In the genomic region with DNA sequence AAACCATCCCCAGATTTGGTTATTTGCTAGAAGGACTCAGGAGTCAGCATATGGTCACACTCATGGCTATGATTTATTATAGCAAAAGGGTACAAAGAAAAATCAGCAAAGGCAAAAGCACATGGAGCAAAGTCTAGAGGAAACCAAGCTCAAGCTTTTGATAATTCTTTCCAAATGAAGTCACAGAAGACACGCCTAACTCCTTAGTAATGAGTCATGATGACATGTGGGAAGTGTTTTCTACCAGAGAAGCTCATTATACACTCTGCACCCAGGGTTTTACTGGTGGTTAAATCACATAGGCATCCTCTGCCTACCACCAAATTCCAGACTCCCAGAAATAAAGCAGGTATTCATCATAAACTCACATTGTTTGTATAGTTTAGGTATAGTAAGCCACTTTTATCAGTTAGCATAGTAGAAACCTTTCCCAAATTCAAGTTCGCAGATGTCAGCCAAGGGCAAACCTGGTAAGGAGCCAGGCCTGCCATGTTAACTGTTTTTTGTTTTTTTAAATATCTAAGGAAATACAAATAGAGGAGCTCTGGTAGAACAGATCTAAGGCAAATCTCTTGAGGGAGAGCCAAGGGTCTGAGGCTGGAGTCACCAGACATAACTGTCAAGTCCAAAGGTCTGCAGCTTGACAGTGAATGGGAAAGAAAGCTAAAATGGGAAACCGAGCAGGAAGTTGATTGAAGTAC, we compare ENCODE assay signal across 8 cellular contexts. TPM values are rescaled to one million over a fixed set of nuclear protein-coding genes. Genes with fewer than 3 reads are reported as not detected.
DNase-seq lines count a peak whose midpoint lies in the region; ATAC-seq and TF ChIP-seq lines count a peak whose summit lies in the region.

No MANE protein-coding gene starts in this region.

- H3K36me3 Mint-ChIP-seq in activated CD4-positive, alpha-beta memory T cell treated with anti-CD3 and anti-CD28 coated beads for 36 hours, result no peaks in the 10 kb centered on the region

- H3K36me3 ChIP-seq in BJ (ENCODE audit: control insufficient read depth, insufficient read depth, low read length), result no peaks in the 10 kb centered on the region

- DNase-seq in BJ (ENCODE audit: low read depth) (peak; percentile 96), NCI-H446 treated with DMSO at 0.1 percent for 48 hours (lab: John Stamatoyannopoulos, UW) (peak; percentile 9), omental fat pad (ENCODE audit: low spot score) (no peak), SK-N-DZ (ENCODE audit: low spot score) (no peak), GM10248 (ENCODE audit: extremely low spot score) (no peak), retina (no peak)
- DNase-seq in activated CD4-positive, alpha-beta memory T cell treated with anti-CD3 and anti-CD28 coated beads for 36 hours, result no peak

- TF ChIP-seq CTCF in BJ (IDR thresholded peaks at IDR 0.05; ENCODE audit: insufficient read depth, low read depth, low read length) (no peak), omental fat pad (IDR thresholded peaks at IDR 0.05) (no peak), GM10248 (IDR thresholded peaks at IDR 0.05; ENCODE audit: control extremely low read depth, extremely low read depth, low read depth, missing control alignments) (no peak)

- H3K27me3 ChIP-seq in BJ (ENCODE audit: control insufficient read depth, insufficient read depth, low read length), result no peaks in the 10 kb centered on the region

- H3K4me3 Mint-ChIP-seq in activated CD4-positive, alpha-beta memory T cell treated with anti-CD3 and anti-CD28 coated beads for 36 hours, result no peak overlapping the region

- ATAC-seq in esophagus mucosa (peak; percentile 96), omental fat pad (ENCODE audit: low FRiP score) (peak; percentile 95)

- peaks cover 6% of the 10 kb centered on the region for H3K4me1 Mint-ChIP-seq in activated CD4-positive, alpha-beta memory T cell treated with anti-CD3 and anti-CD28 coated beads for 36 hours (ENCODE audit: low read depth)

- no peaks in the 10 kb centered on the region for H3K27me3 Mint-ChIP-seq in activated CD4-positive, alpha-beta memory T cell treated with anti-CD3 and anti-CD28 coated beads for 36 hours

- H3K4me3 ChIP-seq in BJ (ENCODE audit: low read depth, low read length), result no peak overlapping the region

- POLR2A ChIA-PET in BJ (lab: Charles Lee) (interaction anchor here (0.8 kb wide), 1 partner anchor 492 kb away, joined by 3 read pairs; no protein-coding TSS in a partner anchor), GM10248 (lab: Yijun Ruan, JAX) (no interaction called here)
- POLR2A ChIA-PET in activated CD4-positive, alpha-beta memory T cell treated with anti-CD3 and anti-CD28 coated beads for 36 hours (lab: Charles Lee), result no interaction called here

- no peak overlapping the region for H3K27ac Mint-ChIP-seq in activated CD4-positive, alpha-beta memory T cell treated with anti-CD3 and anti-CD28 coated beads for 36 hours

- CTCF ChIA-PET in BJ (lab: Yijun Ruan, JAX) (interaction anchor here (0.8 kb wide), 1 partner anchor 243 kb away, joined by 3 read pairs; no protein-coding TSS in a partner anchor), GM10248 (lab: Yijun Ruan, JAX) (interaction anchor here (1.1 kb wide), 1 partner anchor 8 kb away, joined by 3 read pairs; no protein-coding TSS in a partner anchor)
- CTCF ChIA-PET in activated CD4-positive, alpha-beta memory T cell treated with anti-CD3 and anti-CD28 coated beads for 36 hours (lab: Charles Lee), result no interaction called here

- no peaks in the 10 kb centered on the region for H3K9me3 Mint-ChIP-seq in activated CD4-positive, alpha-beta memory T cell treated with anti-CD3 and anti-CD28 coated beads for 36 hours

- intact Hi-C loops in activated CD4-positive, alpha-beta memory T cell treated with anti-CD3 and anti-CD28 coated beads for 36 hours (cut with micrococcal nuclease), result no loop called here

RNA-seq across cellular contexts. Expression of a gene that starts 15.4 kb away (rescaled TPM):
- 42.4 and 70.4 TPM in 2 replicates for polyA plus RNA-seq in BJ (2011; rRNA removed)
- 16.5 and 16.6 TPM in 2 replicates for polyA minus RNA-seq in BJ (2011; rRNA and poly(A)+ RNA removed)
- 9.8 TPM for total RNA-seq in esophagus mucosa
- total RNA-seq in omental fat pad, result 10 to 100 TPM; 35.9 to 71.5 (median 58.6) TPM
- 10 to 100 TPM; 21.9 to 22.6 TPM for total RNA-seq in activated CD4-positive, alpha-beta memory T cell treated with anti-CD3 and anti-CD28 coated beads for 36 hours
- 39.4 and 41.4 TPM in 2 replicates for polyA plus RNA-seq in SK-N-DZ (2014; cell fraction: cytosol; rRNA removed)
- 32.9 and 36.4 TPM in 2 replicates for polyA plus RNA-seq in SK-N-DZ (2014; cell fraction: nucleus; rRNA removed)

Comparison
In these comparisons a context has a peak if more than half of its experiments do, and no peak if none do; other contexts are left out.
1. DNase-seq: peak in BJ (single experiment) and NCI-H446 treated with DMSO at 0.1 percent for 48 hours (single experiment); none in omental fat pad (single experiment), activated CD4-positive, alpha-beta memory T cell treated with anti-CD3 and anti-CD28 coated beads for 36 hours (single experiment), SK-N-DZ (single experiment), GM10248 (single experiment) and retina (single experiment).